ENCODE assay signal across 8 cellular contexts in genomic region chr1:20100632-20101355, GRCh38. TPM values are rescaled to one million over a fixed set of nuclear protein-coding genes. Genes with fewer than 3 reads are reported as not detected.
DNase-seq lines count a peak whose midpoint lies in the region; ATAC-seq, FAIRE-seq and TF ChIP-seq lines count a peak whose summit lies in the region.

No MANE protein-coding gene starts in this region.

- no peaks in the 10 kb centered on the region for H3K36me3 ChIP-seq in psoas muscle (ENCODE audit: insufficient read depth in 1 of 2, low read depth in 1 of 2)

- ATAC-seq in activated T-helper 17 cell treated with anti-CD3 and anti-CD28 coated beads, Interleukin-2, amount 50 U/mL, for 72 hours (replicated peaks) = peak; percentile 62
- ATAC-seq in psoas muscle = peak; percentile 64 to 78 (median 70)
- ATAC-seq in GM19351 (IDR thresholded peaks at IDR 0.05; ENCODE audit: unreplicated experiment) = no peak
- ATAC-seq in GM19452 (IDR thresholded peaks at IDR 0.05; ENCODE audit: unreplicated experiment) = no peak

- DNase-seq in AG09309 (ENCODE audit: low read depth) (peak; percentile 24), GM12892 (ENCODE audit: insufficient read length) (no peak), NCI-H345 (lab: John Stamatoyannopoulos, UW) (peak; percentile 41), glutamatergic neuron (peak; percentile 53), psoas muscle (no peak)

- H3K9me3 ChIP-seq in psoas muscle = no peaks in the 10 kb centered on the region

- no peaks in the 10 kb centered on the region for H3K9me3 Mint-ChIP-seq in activated T-helper 17 cell treated with anti-CD3 and anti-CD28 coated beads, Interleukin-2, amount 50 U/mL, for 72 hours
- peaks cover 5% of the 10 kb centered on the region for H3K9me3 Mint-ChIP-seq in glutamatergic neuron (ENCODE audit: unreplicated experiment)

- WGBS in psoas muscle, 3 donors = 44 to 52% (median 48%) methylated on average over 14 of the region's 14 CpGs

- H3K4me1 ChIP-seq in psoas muscle = no peaks in the 10 kb centered on the region

- TF ChIP-seq POLR2A in GM12892 (IDR thresholded peaks at IDR 0.05; ENCODE audit: low read depth, low read length) = no peak

- H3K4me3 Mint-ChIP-seq in activated T-helper 17 cell treated with anti-CD3 and anti-CD28 coated beads, Interleukin-2, amount 50 U/mL, for 72 hours = no peak overlapping the region
- H3K4me3 Mint-ChIP-seq in glutamatergic neuron (ENCODE audit: unreplicated experiment) = no peak overlapping the region

- no peaks in the 10 kb centered on the region for H3K4me1 Mint-ChIP-seq in activated T-helper 17 cell treated with anti-CD3 and anti-CD28 coated beads, Interleukin-2, amount 50 U/mL, for 72 hours
- H3K4me1 Mint-ChIP-seq in glutamatergic neuron (ENCODE audit: low read depth, unreplicated experiment) = no peaks in the 10 kb centered on the region

- H3K27me3 Mint-ChIP-seq in activated T-helper 17 cell treated with anti-CD3 and anti-CD28 coated beads, Interleukin-2, amount 50 U/mL, for 72 hours = peaks cover 4% of the 10 kb centered on the region
- H3K27me3 Mint-ChIP-seq in glutamatergic neuron (ENCODE audit: unreplicated experiment) = peaks cover 3% of the 10 kb centered on the region

- no peaks in the 10 kb centered on the region for H3K27me3 ChIP-seq in psoas muscle (ENCODE audit: insufficient read depth in 3 of 3, low read length in 2 of 3)

- TF ChIP-seq CTCF in AG09309 (IDR thresholded peaks at IDR 0.05; ENCODE audit: control insufficient read depth, insufficient read depth, low read depth, low read length, missing control alignments) (peak; percentile 80), glutamatergic neuron (IDR thresholded peaks at IDR 0.05; ENCODE audit: partially characterized antibody, unreplicated experiment) (peak; percentile 81), psoas muscle (IDR thresholded peaks at IDR 0.05) (peak; percentile 54)

- peak; percentile 92 for FAIRE-seq in GM12892 (lab: Jason Lieb, UNC)

- intact Hi-C loops in psoas muscle (cut with DNase I) = loop anchor here in 1 of 2 donors (5.0 kb wide), 1 partner anchor 52 kb away; no protein-coding TSS in a partner anchor

- H3K36me3 Mint-ChIP-seq in activated T-helper 17 cell treated with anti-CD3 and anti-CD28 coated beads, Interleukin-2, amount 50 U/mL, for 72 hours (ENCODE audit: low read depth) = no peaks in the 10 kb centered on the region
- H3K36me3 Mint-ChIP-seq in glutamatergic neuron (ENCODE audit: unreplicated experiment) = no peaks in the 10 kb centered on the region

- no peak overlapping the region for H3K4me3 ChIP-seq in AG09309 (ENCODE audit: control insufficient read depth, low read depth, low read length)
- H3K4me3 ChIP-seq in psoas muscle = no peak overlapping the region

- no peak overlapping the region for H3K27ac ChIP-seq in psoas muscle

- H3K27ac Mint-ChIP-seq in activated T-helper 17 cell treated with anti-CD3 and anti-CD28 coated beads, Interleukin-2, amount 50 U/mL, for 72 hours = no peak overlapping the region
- H3K27ac Mint-ChIP-seq in glutamatergic neuron (ENCODE audit: unreplicated experiment) = no peak overlapping the region

RNA-seq across cellular contexts. Expression of gene PLA2G2D, which starts 18.5 kb away (rescaled TPM):
- polyA plus RNA-seq in GM12892 (2012; ENCODE audit: missing spikeins) = 0.45 TPM
- not detected for total RNA-seq in activated T-helper 17 cell treated with anti-CD3 and anti-CD28 coated beads, Interleukin-2, amount 50 U/mL, for 72 hours
- total RNA-seq in glutamatergic neuron (ENCODE audit: unreplicated experiment) (not detected), psoas muscle (not detected)
- polyA plus RNA-seq in psoas muscle = not detected

RNA-seq across cellular contexts. Expression of gene PLA2G5, which starts 30.8 kb away (rescaled TPM):
- polyA plus RNA-seq in GM12892 (2012; ENCODE audit: missing spikeins) = 0.32 TPM
- total RNA-seq in activated T-helper 17 cell treated with anti-CD3 and anti-CD28 coated beads, Interleukin-2, amount 50 U/mL, for 72 hours = not detected
- total RNA-seq in glutamatergic neuron (ENCODE audit: unreplicated experiment) = not detected
- total RNA-seq in psoas muscle = 1 to 10 TPM in 2 of 4 donors, not detected in 2; 1.1 to 1.2 TPM
- under 1 TPM; 0.43 to 0.53 (median 0.46) TPM for polyA plus RNA-seq in psoas muscle

RNA-seq across cellular contexts. Expression of gene PLA2G2F, which starts 38.3 kb away (rescaled TPM):
- 0.06 TPM for polyA plus RNA-seq in GM12892 (2012; ENCODE audit: missing spikeins)
- not detected for total RNA-seq in activated T-helper 17 cell treated with anti-CD3 and anti-CD28 coated beads, Interleukin-2, amount 50 U/mL, for 72 hours
- total RNA-seq in glutamatergic neuron (ENCODE audit: unreplicated experiment) (not detected), psoas muscle (not detected)
- under 1 TPM in 1 of 3 donors, not detected in 2; 0.03 TPM for polyA plus RNA-seq in psoas muscle

Comparison
In these comparisons a context has a peak if more than half of its experiments do, and no peak if none do; other contexts are left out.
1. DNase-seq: peak in AG09309 (single experiment), NCI-H345 (single experiment) and glutamatergic neuron (single experiment); none in GM12892 (single experiment) and psoas muscle (0 of 2).
2. ATAC-seq: peak in activated T-helper 17 cell treated with anti-CD3 and anti-CD28 coated beads, Interleukin-2, amount 50 U/mL, for 72 hours (single experiment) and psoas muscle (4 of 4); none in GM19351 (single experiment) and GM19452 (single experiment).
3. Peak in every context shown above with its lines, with median percentiles within 50 percentile points of each other: CTCF ChIP-seq.